Comparison of ENCODE assay signal across 7 cellular contexts in the genomic region with DNA sequence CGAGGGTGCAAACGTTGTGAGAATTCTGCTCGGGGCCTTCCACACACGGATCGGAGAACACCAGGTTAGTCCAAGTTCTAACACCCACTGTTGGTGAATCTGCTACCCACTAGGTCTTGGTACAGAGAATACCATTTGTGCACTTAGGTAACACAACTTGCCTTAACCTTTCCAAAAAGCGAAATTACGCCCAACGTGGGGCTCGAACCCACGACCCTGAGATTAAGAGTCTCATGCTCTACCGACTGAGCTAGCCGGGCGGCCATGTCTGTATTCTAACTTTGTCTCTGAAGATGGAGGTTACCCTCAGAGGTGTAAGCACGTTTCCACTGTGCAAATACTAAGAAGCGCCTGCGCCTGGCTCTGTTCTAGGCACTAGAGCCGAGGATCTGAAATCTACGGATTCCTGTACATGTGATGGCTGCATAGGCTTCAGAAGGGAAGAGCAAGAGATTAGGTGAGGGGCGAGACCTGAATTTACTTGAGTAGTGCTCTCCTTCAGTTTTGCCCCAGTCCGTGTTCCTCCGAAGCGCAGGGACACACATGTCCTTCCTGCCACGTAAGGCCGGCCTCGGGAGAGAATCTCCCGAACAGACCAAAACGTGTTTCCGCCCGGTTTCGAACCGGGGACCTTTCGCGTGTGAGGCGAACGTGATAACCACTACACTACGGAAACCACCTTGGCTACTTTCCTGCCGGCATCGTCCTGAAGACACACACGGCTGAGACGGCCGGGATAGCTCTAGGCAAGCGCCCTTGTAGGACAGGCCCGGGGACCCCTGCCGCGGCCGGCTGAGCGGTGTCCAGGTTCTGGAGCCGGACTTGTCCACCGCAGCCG. TPM values are rescaled to one million over a fixed set of nuclear protein-coding genes. Genes with fewer than 3 reads are reported as not detected.
DNase-seq lines count a peak whose midpoint lies in the region; ATAC-seq lines count a peak whose summit lies in the region.

No MANE protein-coding gene starts in this region.

- H3K56ac ChIP-seq in mesendoderm (ENCODE audit: low read length) = peak overlapping the region; percentile 96

- no peak overlapping the region for H3K4ac ChIP-seq in mesendoderm (ENCODE audit: low read depth, low read length)

- H3K4me2 ChIP-seq in mesendoderm (ENCODE audit: low read length) = peak overlapping the region; percentile 97

- ATAC-seq in GM19043 (IDR thresholded peaks at IDR 0.05; ENCODE audit: low read depth, unreplicated experiment) = peak; percentile 24
- ATAC-seq in HG03442 (IDR thresholded peaks at IDR 0.05; ENCODE audit: unreplicated experiment) = peak; percentile 27
- peak; percentile 36 for ATAC-seq in activated CD4-positive, alpha-beta T cell treated with anti-CD3 and anti-CD28 coated beads for 36 hours

- H2AK5ac ChIP-seq in mesendoderm (ENCODE audit: low read length) = no peak overlapping the region

- peaks cover 5% of the 10 kb centered on the region for H3K79me1 ChIP-seq in mesendoderm (ENCODE audit: low read length)

- no peak overlapping the region for H2BK5ac ChIP-seq in mesendoderm (ENCODE audit: low read length)

- no peak overlapping the region for H2BK15ac ChIP-seq in mesendoderm (replicated peaks; ENCODE audit: low read depth)

- H3K4me3 ChIP-seq in duodenal mucosa (ENCODE audit: low read depth in 1 of 2, low read length in 2 of 2) (peak overlapping the region; percentile 89 to 94), mesendoderm (ENCODE audit: low read length) (peak overlapping the region; percentile 84)

- CTCF ChIA-PET in activated CD4-positive, alpha-beta T cell treated with anti-CD3 and anti-CD28 coated beads for 36 hours (lab: Charles Lee) = interaction anchor here (0.6 to 2.6 kb wide), 6 partner anchors 10 to 414 kb away, joined by 3 to 10 read pairs (median 5); partner anchors contain the start of gene RACK1

- no peaks in the 10 kb centered on the region for H3K9me3 Mint-ChIP-seq in activated CD4-positive, alpha-beta T cell treated with anti-CD3 and anti-CD28 coated beads for 36 hours (ENCODE audit: low read depth)

- H3K36me3 Mint-ChIP-seq in activated CD4-positive, alpha-beta T cell treated with anti-CD3 and anti-CD28 coated beads for 36 hours (ENCODE audit: low read depth) = peaks cover 11% of the 10 kb centered on the region

- H4K5ac ChIP-seq in mesendoderm (ENCODE audit: low read length) = no peak overlapping the region

- H3K4me1 ChIP-seq in duodenal mucosa (ENCODE audit: control insufficient read depth in 1 of 2, insufficient read depth in 2 of 2, low read length in 2 of 2) = peaks cover 23 to 32% of the 10 kb centered on the region in 2 donors
- H3K4me1 ChIP-seq in mesendoderm (ENCODE audit: control insufficient read depth, low read depth, low read length) = peaks cover 4% of the 10 kb centered on the region

- H3K4me3 Mint-ChIP-seq in activated CD4-positive, alpha-beta T cell treated with anti-CD3 and anti-CD28 coated beads for 36 hours = peak overlapping the region; percentile 87

- POLR2A ChIA-PET in activated CD4-positive, alpha-beta T cell treated with anti-CD3 and anti-CD28 coated beads for 36 hours (lab: Charles Lee) = interaction anchor here (0.7 to 2.6 kb wide), 6 partner anchors 14 to 39 kb away, joined by 3 to 13 read pairs (median 7); partner anchors contain the start of genes RACK1 and TRIM52

- H3K27me3 ChIP-seq in duodenal mucosa (ENCODE audit: control insufficient read depth in 1 of 2, insufficient read depth in 2 of 2, low read length in 2 of 2) = no peaks in the 10 kb centered on the region
- H3K27me3 ChIP-seq in mesendoderm (ENCODE audit: insufficient read depth, low read length, poor library complexity) = no peaks in the 10 kb centered on the region

- H3K79me2 ChIP-seq in mesendoderm (ENCODE audit: control insufficient read depth, insufficient read depth, low read length) = peaks cover 2% of the 10 kb centered on the region

- no peaks in the 10 kb centered on the region for H3K9me3 ChIP-seq in duodenal mucosa (ENCODE audit: control insufficient read depth in 1 of 2, low read length in 2 of 2)

- no peak overlapping the region for H4K8ac ChIP-seq in mesendoderm (ENCODE audit: low read depth, low read length)

- H3K36me3 ChIP-seq in duodenal mucosa (ENCODE audit: control insufficient read depth in 1 of 2, insufficient read depth in 2 of 2, low read length in 2 of 2) (no peaks in the 10 kb centered on the region), mesendoderm (ENCODE audit: control insufficient read depth, insufficient read depth, low read length) (no peaks in the 10 kb centered on the region)

- intact Hi-C loops in activated CD4-positive, alpha-beta T cell treated with anti-CD3 and anti-CD28 coated beads for 36 hours (cut with DNase I, micrococcal nuclease) = loop anchor here (1.0 kb wide), 3 partner anchors 15 to 61 kb away; no protein-coding TSS in a partner anchor

- no peak overlapping the region for H2BK120ac ChIP-seq in mesendoderm (ENCODE audit: low read depth, low read length)

- peak overlapping the region; percentile 51 for H3K18ac ChIP-seq in mesendoderm (ENCODE audit: low read length)

- peak overlapping the region; percentile 80 to 94 for H3K9ac ChIP-seq in duodenal mucosa (ENCODE audit: low read depth in 1 of 2, low read length in 2 of 2)
- peak overlapping the region; percentile 87 for H3K9ac ChIP-seq in mesendoderm (ENCODE audit: low read length)

- H3K4me1 Mint-ChIP-seq in activated CD4-positive, alpha-beta T cell treated with anti-CD3 and anti-CD28 coated beads for 36 hours = peaks cover 63% of the 10 kb centered on the region

- WGBS in mesendoderm (ENCODE audit: extremely low coverage, insufficient coverage, low lambda C conversion rate) = no CpG with 5 or more reads among the region's 50 CpGs

- H3K27ac Mint-ChIP-seq in activated CD4-positive, alpha-beta T cell treated with anti-CD3 and anti-CD28 coated beads for 36 hours = peak overlapping the region; percentile 95

- H3K27me3 Mint-ChIP-seq in activated CD4-positive, alpha-beta T cell treated with anti-CD3 and anti-CD28 coated beads for 36 hours = no peaks in the 10 kb centered on the region

- H3K27ac ChIP-seq in duodenal mucosa (ENCODE audit: low read depth, low read length) (peak overlapping the region; percentile 97), mesendoderm (ENCODE audit: low read depth, low read length) (peak overlapping the region; percentile 81)

- peak; percentile 96 for DNase-seq in activated CD4-positive, alpha-beta T cell treated with anti-CD3 and anti-CD28 coated beads for 36 hours
- DNase-seq in mesendoderm = peak; percentile 99
- peak; percentile 100 for DNase-seq in stimulated activated CD8-positive, alpha-beta memory T cell treated with anti-CD3 and anti-CD28 coated beads, Interleukin-15, amount 100 ng/mL, for 24 hours (ENCODE audit: low read depth)
- no peak for DNase-seq in DMS53 (lab: John Stamatoyannopoulos, UW)

- no peak overlapping the region for H3K23ac ChIP-seq in mesendoderm (ENCODE audit: low read length)

RNA-seq across cellular contexts. Expression of gene TRIM41, which starts 1.1 kb away (rescaled TPM):
- total RNA-seq in activated CD4-positive, alpha-beta T cell treated with anti-CD3 and anti-CD28 coated beads for 36 hours = 10 to 100 TPM; 27.0 to 30.7 TPM
- polyA plus RNA-seq in mesendoderm (2013, experiment 1 of 2) = 15.1 TPM
- 14.4 TPM for polyA plus RNA-seq in mesendoderm (2013, experiment 2 of 2)

RNA-seq across cellular contexts. Expression of gene TRIM7, which starts 17.0 kb away (rescaled TPM):
- total RNA-seq in activated CD4-positive, alpha-beta T cell treated with anti-CD3 and anti-CD28 coated beads for 36 hours = 1 to 10 TPM; 1.4 to 1.6 TPM
- polyA plus RNA-seq in mesendoderm (2013, experiment 1 of 2) = 0.04 TPM
- 0.06 TPM for polyA plus RNA-seq in mesendoderm (2013, experiment 2 of 2)

RNA-seq across cellular contexts. Expression of gene RACK1, which starts 21.7 kb away (rescaled TPM):
- total RNA-seq in activated CD4-positive, alpha-beta T cell treated with anti-CD3 and anti-CD28 coated beads for 36 hours = 1,000 to 10,000 TPM; 2,724 to 3,901 TPM
- 3,047 TPM for polyA plus RNA-seq in mesendoderm (2013, experiment 1 of 2)
- 3,083 TPM for polyA plus RNA-seq in mesendoderm (2013, experiment 2 of 2)

RNA-seq across cellular contexts. Expression of gene TRIM52, which starts 38.9 kb away (rescaled TPM):
- total RNA-seq in activated CD4-positive, alpha-beta T cell treated with anti-CD3 and anti-CD28 coated beads for 36 hours = 10 to 100 TPM; 10.4 to 13.1 TPM
- polyA plus RNA-seq in mesendoderm (2013, experiment 1 of 2) = 2.8 TPM
- 2.8 TPM for polyA plus RNA-seq in mesendoderm (2013, experiment 2 of 2)
